ENCODE assay signal across 8 cellular contexts in genomic region chr3:125374501-125374995, GRCh38. TPM values are rescaled to one million over a fixed set of nuclear protein-coding genes. Genes with fewer than 3 reads are reported as not detected.
A peak's percentile ranks its signal among the peaks of the same experiment; 100 is the strongest.
DNase-seq lines count a peak whose midpoint lies in the region; ATAC-seq, FAIRE-seq and TF ChIP-seq lines count a peak whose summit lies in the region.

No MANE protein-coding gene starts in this region.

- no peak overlapping the region for H2AK5ac ChIP-seq in mesendoderm (ENCODE audit: low read length)

- H3K56ac ChIP-seq in mesendoderm (ENCODE audit: low read length), result peak overlapping the region; percentile 98

- H2AFZ ChIP-seq in MM.1S (ENCODE audit: low read length), result peak overlapping the region; percentile 63
- H2AFZ ChIP-seq in endothelial cell of umbilical vein (ENCODE audit: low read depth, low read length), result peak overlapping the region; percentile 66

- no peaks in the 10 kb centered on the region for H3K9me3 ChIP-seq in MM.1S (replicated peaks; ENCODE audit: insufficient read depth, low read length)
- no peaks in the 10 kb centered on the region for H3K9me3 ChIP-seq in endothelial cell of umbilical vein (replicated peaks; ENCODE audit: control insufficient read depth, insufficient read depth, low read length)

- peaks cover 66% of the 10 kb centered on the region for H3K79me2 ChIP-seq in MM.1S (ENCODE audit: low read length)
- peaks cover 51% of the 10 kb centered on the region for H3K79me2 ChIP-seq in endothelial cell of umbilical vein (ENCODE audit: control insufficient read depth, insufficient read depth, low read length)
- H3K79me2 ChIP-seq in mesendoderm (ENCODE audit: control insufficient read depth, insufficient read depth, low read length), result peaks cover 31% of the 10 kb centered on the region

- H3K36me3 ChIP-seq in MM.1S (replicated peaks; ENCODE audit: insufficient read depth, low read length), result no peaks in the 10 kb centered on the region
- no peaks in the 10 kb centered on the region for H3K36me3 ChIP-seq in endothelial cell of umbilical vein (ENCODE audit: control insufficient read depth in 2 of 2, extremely low read depth in 1 of 2, insufficient read depth in 2 of 2, low read length in 2 of 2)
- H3K36me3 ChIP-seq in mesendoderm (ENCODE audit: control insufficient read depth, insufficient read depth, low read length), result no peaks in the 10 kb centered on the region

- peaks cover 8% of the 10 kb centered on the region for H3K79me1 ChIP-seq in mesendoderm (ENCODE audit: low read length)

- CTCF ChIA-PET in activated CD4-positive, alpha-beta memory T cell treated with anti-CD3 and anti-CD28 coated beads for 36 hours (lab: Charles Lee), result interaction anchor here (0.8 to 1.1 kb wide), 2 partner anchors 56 to 211 kb away, joined by 3 to 4 read pairs; no protein-coding TSS in a partner anchor
- CTCF ChIA-PET in endothelial cell of umbilical vein (lab: Charles Lee), result no interaction called here

- no TSS peak for BruUV-seq in endothelial cell of umbilical vein (replicated peaks; lab: Mats Ljungman, UMichigan)

- peaks cover 6% of the 10 kb centered on the region; the same call in 1 of the 2 replicates for H3K4me1 ChIP-seq in MM.1S (ENCODE audit: low read length)
- peaks cover 15% of the 10 kb centered on the region for H3K4me1 ChIP-seq in endothelial cell of umbilical vein (ENCODE audit: control insufficient read depth, extremely low read depth, insufficient read depth, low read length)
- peaks cover 7% of the 10 kb centered on the region for H3K4me1 ChIP-seq in mesendoderm (ENCODE audit: control insufficient read depth, low read depth, low read length)

- TF ChIP-seq CTCF in MM.1S (IDR thresholded peaks at IDR 0.05; ENCODE audit: low read length) (no peak), endothelial cell of umbilical vein (IDR thresholded peaks at IDR 0.05; ENCODE audit: extremely low read depth in 1 of 2, insufficient read depth in 1 of 2, low read depth in 1 of 2, low read length in 2 of 2) (no peak)

- peak overlapping the region; percentile 85 for H3K4me2 ChIP-seq in MM.1S (ENCODE audit: low read depth, low read length)
- peak overlapping the region; percentile 72 for H3K4me2 ChIP-seq in endothelial cell of umbilical vein (ENCODE audit: insufficient read depth, low read length)
- H3K4me2 ChIP-seq in mesendoderm (ENCODE audit: low read length), result peak overlapping the region; percentile 84

- H3K27me3 ChIP-seq in MM.1S (replicated peaks; ENCODE audit: insufficient read depth, low read length), result no peaks in the 10 kb centered on the region
- H3K27me3 ChIP-seq in endothelial cell of umbilical vein (ENCODE audit: control insufficient read depth in 2 of 2, insufficient read depth in 2 of 2, low read length in 2 of 2), result no peaks in the 10 kb centered on the region
- no peaks in the 10 kb centered on the region for H3K27me3 ChIP-seq in mesendoderm (ENCODE audit: insufficient read depth, low read length, poor library complexity)

- H3K4me1 Mint-ChIP-seq in activated CD4-positive, alpha-beta memory T cell treated with anti-CD3 and anti-CD28 coated beads for 36 hours (ENCODE audit: low read depth), result peaks cover 39% of the 10 kb centered on the region
- H3K4me1 Mint-ChIP-seq in stimulated activated effector memory CD8-positive, alpha-beta T cell treated with anti-CD3 and anti-CD28 coated beads, Interleukin-12 subunit alpha, Interleukin-12 subunit beta, amount 100 ng/mL, for 72 hours, result peaks cover 50% of the 10 kb centered on the region

- no peak overlapping the region for H3K27ac ChIP-seq in MM.1S (ENCODE audit: low read length)
- peak overlapping the region; percentile 41 for H3K27ac ChIP-seq in endothelial cell of umbilical vein (ENCODE audit: insufficient read depth, low read depth, low read length)
- H3K27ac ChIP-seq in mesendoderm (ENCODE audit: low read depth, low read length), result peak overlapping the region; percentile 39

- peak overlapping the region; percentile 83 for H3K18ac ChIP-seq in mesendoderm (ENCODE audit: low read length)

- DNase-seq in DMS79 treated with DMSO at 0.1 percent for 48 hours (lab: John Stamatoyannopoulos, UW) (peak; percentile 29), MM.1S (peak; percentile 19), endothelial cell of umbilical vein (ENCODE audit: low read depth, low spot score) (peak; percentile 65), mesendoderm (peak; percentile 88), NCI-H187 treated with DMSO at 0.1 percent for 48 hours (lab: John Stamatoyannopoulos, UW) (no peak)
- DNase-seq in activated CD4-positive, alpha-beta memory T cell treated with anti-CD3 and anti-CD28 coated beads for 36 hours, result peak; percentile 53
- DNase-seq in stimulated activated effector memory CD8-positive, alpha-beta T cell treated with anti-CD3 and anti-CD28 coated beads, Interleukin-12 subunit alpha, Interleukin-12 subunit beta, amount 100 ng/mL, for 72 hours (ENCODE audit: low spot score in 2 of 2), result peak; percentile 6 to 74

- ATAC-seq in GM21737 (IDR thresholded peaks at IDR 0.05; ENCODE audit: unreplicated experiment), result peak; percentile 19
- ATAC-seq in stimulated activated effector memory CD8-positive, alpha-beta T cell treated with anti-CD3 and anti-CD28 coated beads, Interleukin-12 subunit alpha, Interleukin-12 subunit beta, amount 100 ng/mL, for 72 hours, result peak; percentile 58

- H3K4me3 ChIP-seq in MM.1S (ENCODE audit: low read length) (peak overlapping the region; percentile 90), endothelial cell of umbilical vein (replicated peaks in 1 of 3; ENCODE audit: insufficient read depth in 1 of 3, low read depth in 1 of 3, low read length in 3 of 3) (peak overlapping the region; percentile 90 to 100 (median 95)), mesendoderm (ENCODE audit: low read length) (peak overlapping the region; percentile 92)

- H3K9me2 ChIP-seq in MM.1S (replicated peaks; ENCODE audit: insufficient read depth, low read length), result no peaks in the 10 kb centered on the region

- H3K4ac ChIP-seq in mesendoderm (ENCODE audit: low read depth, low read length), result no peak overlapping the region

- no peaks in the 10 kb centered on the region for H3K27me3 Mint-ChIP-seq in activated CD4-positive, alpha-beta memory T cell treated with anti-CD3 and anti-CD28 coated beads for 36 hours

- H2BK15ac ChIP-seq in mesendoderm (replicated peaks; ENCODE audit: low read depth), result no peak overlapping the region

- H3K23ac ChIP-seq in mesendoderm (ENCODE audit: low read length), result peak overlapping the region; percentile 92

- dilution Hi-C loops in endothelial cell of umbilical vein (cut with MboI; ENCODE audit: extremely low pct_ligation_motif_present, low sequenced_read_pairs), result no loop called here

- peak overlapping the region; percentile 74 for H2BK5ac ChIP-seq in mesendoderm (ENCODE audit: low read length)

- peak; percentile 62 for FAIRE-seq in endothelial cell of umbilical vein (lab: Jason Lieb, UNC)

- H3K9me1 ChIP-seq in endothelial cell of umbilical vein (replicated peaks; ENCODE audit: control insufficient read depth, extremely low read depth, insufficient read depth, low read length), result no peaks in the 10 kb centered on the region

- H4K5ac ChIP-seq in mesendoderm (ENCODE audit: low read length), result no peak overlapping the region

- no peaks in the 10 kb centered on the region for H4K20me1 ChIP-seq in MM.1S (ENCODE audit: insufficient read depth, low read length)
- peaks cover 10% of the 10 kb centered on the region for H4K20me1 ChIP-seq in endothelial cell of umbilical vein (replicated peaks; ENCODE audit: control insufficient read depth, extremely low read depth, insufficient read depth, low read length)

- POLR2A ChIA-PET in activated CD4-positive, alpha-beta memory T cell treated with anti-CD3 and anti-CD28 coated beads for 36 hours (lab: Charles Lee), result no interaction called here
- POLR2A ChIA-PET in endothelial cell of umbilical vein (lab: Charles Lee), result no interaction called here

- H2BK120ac ChIP-seq in mesendoderm (ENCODE audit: low read depth, low read length), result no peak overlapping the region

- H3K27ac Mint-ChIP-seq in activated CD4-positive, alpha-beta memory T cell treated with anti-CD3 and anti-CD28 coated beads for 36 hours, result peak overlapping the region; percentile 81
- peak overlapping the region; percentile 99 for H3K27ac Mint-ChIP-seq in stimulated activated effector memory CD8-positive, alpha-beta T cell treated with anti-CD3 and anti-CD28 coated beads, Interleukin-12 subunit alpha, Interleukin-12 subunit beta, amount 100 ng/mL, for 72 hours

- peaks cover 4% of the 10 kb centered on the region for H3K36me3 Mint-ChIP-seq in activated CD4-positive, alpha-beta memory T cell treated with anti-CD3 and anti-CD28 coated beads for 36 hours
- H3K36me3 Mint-ChIP-seq in stimulated activated effector memory CD8-positive, alpha-beta T cell treated with anti-CD3 and anti-CD28 coated beads, Interleukin-12 subunit alpha, Interleukin-12 subunit beta, amount 100 ng/mL, for 72 hours, result peaks cover 35% of the 10 kb centered on the region

- H3K4me3 Mint-ChIP-seq in activated CD4-positive, alpha-beta memory T cell treated with anti-CD3 and anti-CD28 coated beads for 36 hours, result peak overlapping the region; percentile 94
- peak overlapping the region; percentile 92 for H3K4me3 Mint-ChIP-seq in stimulated activated effector memory CD8-positive, alpha-beta T cell treated with anti-CD3 and anti-CD28 coated beads, Interleukin-12 subunit alpha, Interleukin-12 subunit beta, amount 100 ng/mL, for 72 hours

- WGBS in mesendoderm (ENCODE audit: extremely low coverage, insufficient coverage, low lambda C conversion rate), result no CpG with 5 or more reads among the region's 26 CpGs

- no peak overlapping the region for H4K8ac ChIP-seq in mesendoderm (ENCODE audit: low read depth, low read length)

- H3F3A ChIP-seq in MM.1S (ENCODE audit: insufficient read depth, low read length), result no peaks in the 10 kb centered on the region

- intact Hi-C loops in activated CD4-positive, alpha-beta memory T cell treated with anti-CD3 and anti-CD28 coated beads for 36 hours (cut with micrococcal nuclease), result loop anchor here (2.0 to 10.0 kb wide), 4 partner anchors 64 to 230 kb away; partner anchors contain the start of gene OSBPL11
- intact Hi-C loops in endothelial cell of umbilical vein (cut with micrococcal nuclease), result loop anchor here (2.0 kb wide), 2 partner anchors 220 to 318 kb away; partner anchors contain the start of gene OSBPL11

- TF ChIP-seq POLR2A in endothelial cell of umbilical vein (IDR thresholded peaks at IDR 0.05; ENCODE audit: low read depth, low read length), result no peak

- no peaks in the 10 kb centered on the region for H3K9me3 Mint-ChIP-seq in activated CD4-positive, alpha-beta memory T cell treated with anti-CD3 and anti-CD28 coated beads for 36 hours
- no peaks in the 10 kb centered on the region for H3K9me3 Mint-ChIP-seq in stimulated activated effector memory CD8-positive, alpha-beta T cell treated with anti-CD3 and anti-CD28 coated beads, Interleukin-12 subunit alpha, Interleukin-12 subunit beta, amount 100 ng/mL, for 72 hours

- H3K9ac ChIP-seq in MM.1S (ENCODE audit: low read length), result peak overlapping the region; percentile 80
- H3K9ac ChIP-seq in endothelial cell of umbilical vein (replicated peaks; ENCODE audit: extremely low read depth, insufficient read depth, low read length), result peak overlapping the region; percentile 89
- H3K9ac ChIP-seq in mesendoderm (ENCODE audit: low read length), result peak overlapping the region; percentile 91

RNA-seq across cellular contexts. Expression of gene ZNF148, which starts 0.6 kb away (rescaled TPM):
- total RNA-seq in activated CD4-positive, alpha-beta memory T cell treated with anti-CD3 and anti-CD28 coated beads for 36 hours, result 10 to 100 TPM; 27.9 to 29.9 TPM
- total RNA-seq in endothelial cell of umbilical vein, result 38.2 and 41.3 TPM in 2 replicates
- 7.1 and 8.0 TPM in 2 replicates for polyA plus RNA-seq in endothelial cell of umbilical vein
- polyA plus RNA-seq in endothelial cell of umbilical vein (2011; cell fraction: cytosol; rRNA removed), result 10.0 and 10.8 TPM in 2 replicates
- 19.2 and 20.1 TPM in 2 replicates for polyA plus RNA-seq in endothelial cell of umbilical vein (2011; cell fraction: nucleus; rRNA removed)
- polyA plus RNA-seq in endothelial cell of umbilical vein (2012), result 19.7 and 23.1 TPM in 2 replicates
- polyA minus RNA-seq in endothelial cell of umbilical vein, result 69.5 and 76.2 TPM in 2 replicates
- polyA minus RNA-seq in endothelial cell of umbilical vein (2011; cell fraction: cytosol; rRNA and poly(A)+ RNA removed), result 34.3 TPM
- polyA minus RNA-seq in endothelial cell of umbilical vein (2011; cell fraction: nucleus; rRNA and poly(A)+ RNA removed), result 45.0 and 60.9 TPM in 2 replicates
- polyA plus RNA-seq in mesendoderm (2013, experiment 1 of 2), result 7.8 TPM
- polyA plus RNA-seq in mesendoderm (2013, experiment 2 of 2), result 8.1 TPM
